In the genomic region with DNA sequence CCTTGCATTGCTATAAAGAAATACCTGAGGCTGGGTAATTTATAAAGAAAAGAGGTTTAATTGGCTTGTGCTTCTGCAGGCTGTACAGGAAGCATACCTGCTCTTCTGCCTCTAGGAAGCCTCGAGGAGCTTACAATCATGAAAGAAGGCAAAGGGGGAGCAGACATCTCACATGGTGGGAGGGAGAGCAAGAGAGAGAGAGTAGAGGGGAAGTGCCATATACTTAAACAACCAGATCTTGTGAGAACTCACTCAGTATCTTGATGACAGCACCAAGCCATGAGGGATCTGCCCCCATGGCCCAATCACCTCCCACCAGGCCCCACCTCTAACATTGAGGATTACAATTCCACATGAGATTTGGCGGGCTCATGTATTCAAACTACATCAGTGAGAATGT, we compare ENCODE assay signal across 28 cellular contexts.
DNase-seq lines count a peak whose midpoint lies in the region; ATAC-seq, FAIRE-seq and TF ChIP-seq lines count a peak whose summit lies in the region.
"Had no signal": no experiment of that assay in that cellular context is flagged by ENCODE, and none has a peak within 500 bp of the region (broad histone marks: within the 10 kb centered on the region; RNA-seq: fewer than 3 reads in every experiment).

No MANE protein-coding gene starts in this region.

- no peak overlapping the region for H3K9ac ChIP-seq in K562 (ENCODE audit: insufficient read depth in 1 of 2, low read depth in 2 of 2, low read length in 2 of 2)
- H3K9ac ChIP-seq: BLaER1; BLaER1 treated with 17β-estradiol and CSF1 and Interleukin-3, amounts not matched to agents 10 nM and 100 nM had no signal

- no peaks in the 10 kb centered on the region for H3K9me1 ChIP-seq in K562 (ENCODE audit: control insufficient read depth, insufficient read depth, low read length)

- TF ChIP-seq POLR2A in K562 (conservative IDR thresholded peaks at IDR 0.05) = no peak

- H3K27me3 ChIP-seq in K562 (ENCODE audit: control insufficient read depth in 2 of 2, insufficient read depth in 2 of 2, low read length in 2 of 2) = no peaks in the 10 kb centered on the region
- H3K27me3 ChIP-seq: BE2C; BLaER1; BLaER1 treated with 17β-estradiol and CSF1 and Interleukin-3, amounts not matched to agents 10 nM and 100 nM had no signal

- ATAC-seq in K562 = peak; percentile 37
- no peak for ATAC-seq in GM21786 (IDR thresholded peaks at IDR 0.05; ENCODE audit: unreplicated experiment)
- ATAC-seq: A549; CD8-positive, alpha-beta T cell had no signal

- intact Hi-C loops in K562 (cut with micrococcal nuclease) = no loop called here

- H3K36me3 ChIP-seq in K562 (ENCODE audit: control insufficient read depth, insufficient read depth, low read length) = no peaks in the 10 kb centered on the region
- H3K36me3 ChIP-seq: BE2C; BLaER1; BLaER1 treated with 17β-estradiol and CSF1 and Interleukin-3, amounts not matched to agents 10 nM and 100 nM had no signal

- peaks cover 8 to 22% of the 10 kb centered on the region in 2 experiments; a peak in 4 of 5 replicates for H3K4me1 ChIP-seq in K562 (replicated peaks in 1 of 2; ENCODE audit: control insufficient read depth in 2 of 2, insufficient read depth in 2 of 2, low read length in 2 of 2)
- H3K4me1 ChIP-seq: A549, BE2C, BLaER1, Caco-2 had no signal

- no peak overlapping the region for H3K4me2 ChIP-seq in K562 (ENCODE audit: insufficient read depth, low read length)
- H3K4me2 ChIP-seq: A549; BLaER1; BLaER1 treated with 17β-estradiol and CSF1 and Interleukin-3, amounts not matched to agents 10 nM and 100 nM had no signal

- no peaks in the 10 kb centered on the region for H3K9me3 ChIP-seq in K562 (replicated peaks; ENCODE audit: control insufficient read depth, insufficient read depth, low read depth, low read length)
- H3K9me3 ChIP-seq: BE2C had no signal

- DNase-seq in K562 (ENCODE audit: extremely low read depth in 1 of 4, low spot score in 3 of 4) = peak in 1 of 4 experiments; percentile 40
- DNase-seq: 8988T; ACHN; AML-193; BE2C; C1 segment of cervical spinal cord; Caco-2; Calu3; CD4-positive, alpha-beta memory T cell; CD4-positive, alpha-beta T cell; CD4-positive, CD25-positive, alpha-beta regulatory T cell; CD8-positive, alpha-beta memory T cell; CD8-positive, alpha-beta T cell; COR-L47; DMS 273 treated with DMSO at 0.1 percent for 48 hours; DMS153; DMS53; DMS79; DMS79 treated with DMSO at 0.1 percent for 48 hours; DND-41; EL had no signal

- TF ChIP-seq CTCF in K562 (IDR thresholded peaks at IDR 0.05 in 2 of 3, conservative IDR thresholded peaks at IDR 0.05 in 1 of 3; ENCODE audit: insufficient read depth in 2 of 3, low read depth in 1 of 3, low read length in 3 of 3) = no peak

- in situ Hi-C loops in K562 (cut with MboI) = no loop called here

- POLR2A ChIA-PET in K562 (lab: Yijun Ruan, JAX) = interaction anchor here (0.6 kb wide), 1 partner anchor 105 kb away, joined by 3 read pairs; no protein-coding TSS in a partner anchor

- peak; percentile 54 for FAIRE-seq in K562 (lab: Jason Lieb, UNC)
- FAIRE-seq: A549, D721Med had no signal

- H3K79me2 ChIP-seq in K562 (ENCODE audit: control insufficient read depth, insufficient read depth, low read length) = no peaks in the 10 kb centered on the region

- TF ChIP-seq EP300 in K562 (IDR thresholded peaks at IDR 0.05; ENCODE audit: low read length) = no peak

- peak overlapping the region; percentile 61 for H2AFZ ChIP-seq in K562 (ENCODE audit: low read depth, low read length)

- 53% methylated on average over 2 of the region's 2 CpGs for WGBS in K562 (ENCODE audit: insufficient coverage, low coverage, missing lambda C conversion rate)

- no peaks in the 10 kb centered on the region for H4K20me1 ChIP-seq in K562 (replicated peaks; ENCODE audit: control insufficient read depth, insufficient read depth, low read length)
- H4K20me1 ChIP-seq: BLaER1; BLaER1 treated with 17β-estradiol and CSF1 and Interleukin-3, amounts not matched to agents 10 nM and 100 nM had no signal

- BruUV-seq in K562 (replicated peaks; lab: Mats Ljungman, UMichigan) = no TSS peak

- H3K27ac ChIP-seq in K562 (ENCODE audit: extremely low read depth, low read depth, low read length) = no peak overlapping the region; the same call in 2 of the 3 replicates
- H3K27ac ChIP-seq: 22Rv1; A549; BLaER1; BLaER1 treated with 17β-estradiol and CSF1 and Interleukin-3, amounts not matched to agents 10 nM and 100 nM; C4-2B had no signal

- TF ChIP-seq RAD21 in K562 (CRISPR knock-in tag; conservative IDR thresholded peaks at IDR 0.05 in 1 of 2, IDR thresholded peaks at IDR 0.05 in 1 of 2) = no peak

- no peak overlapping the region for H3K4me3 ChIP-seq in K562
- H3K4me3 ChIP-seq: A549; BLaER1; BLaER1 treated with 17β-estradiol and CSF1 and Interleukin-3, amounts not matched to agents 10 nM and 100 nM had no signal

- CTCF ChIA-PET in K562 (lab: Yijun Ruan, JAX; ENCODE audit: low intra/inter-chr PET ratio) = interaction anchor here (0.6 kb wide), 1 partner anchor 17 kb away, joined by 7 read pairs; no protein-coding TSS in a partner anchor

TF ChIP-seq in K562, 482 proteins besides CTCF, POLR2A, EP300 and RAD21:
- TF ChIP-seq SPI1 (IDR thresholded peaks at IDR 0.05; ENCODE audit: borderline replicate concordance, low read depth, low read length) (peak; percentile 57), PTTG1 (tag; IDR thresholded peaks at IDR 0.05; ENCODE audit: low read depth) (no peak)
- TF ChIP-seq, protein P1, sequence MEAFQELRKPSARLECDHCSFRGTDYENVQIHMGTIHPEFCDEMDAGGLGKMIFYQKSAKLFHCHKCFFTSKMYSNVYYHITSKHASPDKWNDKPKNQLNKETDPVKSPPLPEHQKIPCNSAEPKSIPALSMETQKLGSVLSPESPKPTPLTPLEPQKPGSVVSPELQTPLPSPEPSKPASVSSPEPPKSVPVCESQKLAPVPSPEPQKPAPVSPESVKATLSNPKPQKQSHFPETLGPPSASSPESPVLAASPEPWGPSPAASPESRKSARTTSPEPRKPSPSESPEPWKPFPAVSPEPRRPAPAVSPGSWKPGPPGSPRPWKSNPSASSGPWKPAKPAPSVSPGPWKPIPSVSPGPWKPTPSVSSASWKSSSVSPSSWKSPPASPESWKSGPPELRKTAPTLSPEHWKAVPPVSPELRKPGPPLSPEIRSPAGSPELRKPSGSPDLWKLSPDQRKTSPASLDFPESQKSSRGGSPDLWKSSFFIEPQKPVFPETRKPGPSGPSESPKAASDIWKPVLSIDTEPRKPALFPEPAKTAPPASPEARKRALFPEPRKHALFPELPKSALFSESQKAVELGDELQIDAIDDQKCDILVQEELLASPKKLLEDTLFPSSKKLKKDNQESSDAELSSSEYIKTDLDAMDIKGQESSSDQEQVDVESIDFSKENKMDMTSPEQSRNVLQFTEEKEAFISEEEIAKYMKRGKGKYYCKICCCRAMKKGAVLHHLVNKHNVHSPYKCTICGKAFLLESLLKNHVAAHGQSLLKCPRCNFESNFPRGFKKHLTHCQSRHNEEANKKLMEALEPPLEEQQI (IDR thresholded peaks at IDR 0.05) = 0 out of 2 replicates have a peak, but pooled peaks have one; percentile 60
- TF ChIP-seq, protein P2, sequence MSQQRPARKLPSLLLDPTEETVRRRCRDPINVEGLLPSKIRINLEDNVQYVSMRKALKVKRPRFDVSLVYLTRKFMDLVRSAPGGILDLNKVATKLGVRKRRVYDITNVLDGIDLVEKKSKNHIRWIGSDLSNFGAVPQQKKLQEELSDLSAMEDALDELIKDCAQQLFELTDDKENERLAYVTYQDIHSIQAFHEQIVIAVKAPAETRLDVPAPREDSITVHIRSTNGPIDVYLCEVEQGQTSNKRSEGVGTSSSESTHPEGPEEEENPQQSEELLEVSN (IDR thresholded peaks at IDR 0.05; ENCODE audit: borderline replicate concordance in 1 of 2, extremely low read depth in 1 of 2, insufficient read depth in 1 of 2, insufficient read length in 1 of 2, low read depth in 1 of 2, low read length in 1 of 2, poor library complexity in 1 of 2, severe bottlenecking in 1 of 2) = no peak
- TF ChIP-seq, protein P3, sequence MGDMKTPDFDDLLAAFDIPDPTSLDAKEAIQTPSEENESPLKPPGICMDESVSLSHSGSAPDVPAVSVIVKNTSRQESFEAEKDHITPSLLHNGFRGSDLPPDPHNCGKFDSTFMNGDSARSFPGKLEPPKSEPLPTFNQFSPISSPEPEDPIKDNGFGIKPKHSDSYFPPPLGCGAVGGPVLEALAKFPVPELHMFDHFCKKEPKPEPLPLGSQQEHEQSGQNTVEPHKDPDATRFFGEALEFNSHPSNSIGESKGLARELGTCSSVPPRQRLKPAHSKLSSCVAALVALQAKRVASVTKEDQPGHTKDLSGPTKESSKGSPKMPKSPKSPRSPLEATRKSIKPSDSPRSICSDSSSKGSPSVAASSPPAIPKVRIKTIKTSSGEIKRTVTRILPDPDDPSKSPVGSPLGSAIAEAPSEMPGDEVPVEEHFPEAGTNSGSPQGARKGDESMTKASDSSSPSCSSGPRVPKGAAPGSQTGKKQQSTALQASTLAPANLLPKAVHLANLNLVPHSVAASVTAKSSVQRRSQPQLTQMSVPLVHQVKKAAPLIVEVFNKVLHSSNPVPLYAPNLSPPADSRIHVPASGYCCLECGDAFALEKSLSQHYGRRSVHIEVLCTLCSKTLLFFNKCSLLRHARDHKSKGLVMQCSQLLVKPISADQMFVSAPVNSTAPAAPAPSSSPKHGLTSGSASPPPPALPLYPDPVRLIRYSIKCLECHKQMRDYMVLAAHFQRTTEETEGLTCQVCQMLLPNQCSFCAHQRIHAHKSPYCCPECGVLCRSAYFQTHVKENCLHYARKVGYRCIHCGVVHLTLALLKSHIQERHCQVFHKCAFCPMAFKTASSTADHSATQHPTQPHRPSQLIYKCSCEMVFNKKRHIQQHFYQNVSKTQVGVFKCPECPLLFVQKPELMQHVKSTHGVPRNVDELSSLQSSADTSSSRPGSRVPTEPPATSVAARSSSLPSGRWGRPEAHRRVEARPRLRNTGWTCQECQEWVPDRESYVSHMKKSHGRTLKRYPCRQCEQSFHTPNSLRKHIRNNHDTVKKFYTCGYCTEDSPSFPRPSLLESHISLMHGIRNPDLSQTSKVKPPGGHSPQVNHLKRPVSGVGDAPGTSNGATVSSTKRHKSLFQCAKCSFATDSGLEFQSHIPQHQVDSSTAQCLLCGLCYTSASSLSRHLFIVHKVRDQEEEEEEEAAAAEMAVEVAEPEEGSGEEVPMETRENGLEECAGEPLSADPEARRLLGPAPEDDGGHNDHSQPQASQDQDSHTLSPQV (IDR thresholded peaks at IDR 0.05) = peak; percentile 61
